ENCODE assay signal across 2 cellular contexts in the genomic region with DNA sequence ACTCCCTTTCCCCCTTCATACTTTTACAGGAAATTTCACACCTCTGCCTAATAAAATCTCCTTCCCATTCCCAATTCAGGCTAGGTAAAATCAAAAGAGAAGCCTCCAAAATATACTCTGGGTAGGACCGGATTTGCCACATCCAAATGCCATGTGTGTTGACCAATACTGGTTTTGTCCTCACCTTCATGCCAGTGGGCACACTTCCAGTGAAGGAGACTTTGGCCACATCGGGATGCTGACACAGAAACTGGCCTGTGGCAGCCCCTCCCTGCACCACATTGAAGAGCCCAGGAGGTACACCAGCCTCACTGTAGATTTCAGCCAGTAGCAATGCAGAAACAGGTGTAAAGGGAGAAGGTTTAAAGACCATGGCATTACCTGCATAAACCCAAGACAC.
TF ChIP-seq lines count a peak whose summit lies in the region.

No MANE protein-coding gene starts in this region.

TF ChIP-seq in liver, 16 proteins besides CTCF, POLR2A, EP300 and RAD21:
- TF ChIP-seq FOXA2 (IDR thresholded peaks at IDR 0.05) (peak; percentile 48), JUND (IDR thresholded peaks at IDR 0.05) (peak in 1 of 2 donors; percentile 57), EGR1 (IDR thresholded peaks at IDR 0.05; ENCODE audit: low read depth in 2 of 2) (no peak), NR2F2 (IDR thresholded peaks at IDR 0.05) (no peak), YY1 (IDR thresholded peaks at IDR 0.05) (peak; percentile 28), TAF1 (conservative IDR thresholded peaks at IDR 0.05) (no peak), GABPA (IDR thresholded peaks at IDR 0.05 in 1 of 2, conservative IDR thresholded peaks at IDR 0.05 in 1 of 2) (no peak), SP1 (IDR thresholded peaks at IDR 0.05) (peak; percentile 89), RXRA (IDR thresholded peaks at IDR 0.05) (peak; percentile 92), FOXA1 (IDR thresholded peaks at IDR 0.05) (peak; percentile 55), HNF4G (IDR thresholded peaks at IDR 0.05) (peak; percentile 70), HNF4A (conservative IDR thresholded peaks at IDR 0.05) (peak; percentile 90)
- TF ChIP-seq, protein P1, sequence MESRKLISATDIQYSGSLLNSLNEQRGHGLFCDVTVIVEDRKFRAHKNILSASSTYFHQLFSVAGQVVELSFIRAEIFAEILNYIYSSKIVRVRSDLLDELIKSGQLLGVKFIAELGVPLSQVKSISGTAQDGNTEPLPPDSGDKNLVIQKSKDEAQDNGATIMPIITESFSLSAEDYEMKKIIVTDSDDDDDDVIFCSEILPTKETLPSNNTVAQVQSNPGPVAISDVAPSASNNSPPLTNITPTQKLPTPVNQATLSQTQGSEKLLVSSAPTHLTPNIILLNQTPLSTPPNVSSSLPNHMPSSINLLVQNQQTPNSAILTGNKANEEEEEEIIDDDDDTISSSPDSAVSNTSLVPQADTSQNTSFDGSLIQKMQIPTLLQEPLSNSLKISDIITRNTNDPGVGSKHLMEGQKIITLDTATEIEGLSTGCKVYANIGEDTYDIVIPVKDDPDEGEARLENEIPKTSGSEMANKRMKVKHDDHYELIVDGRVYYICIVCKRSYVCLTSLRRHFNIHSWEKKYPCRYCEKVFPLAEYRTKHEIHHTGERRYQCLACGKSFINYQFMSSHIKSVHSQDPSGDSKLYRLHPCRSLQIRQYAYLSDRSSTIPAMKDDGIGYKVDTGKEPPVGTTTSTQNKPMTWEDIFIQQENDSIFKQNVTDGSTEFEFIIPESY (IDR thresholded peaks at IDR 0.05) = peak; percentile 35
- TF ChIP-seq, protein P2, sequence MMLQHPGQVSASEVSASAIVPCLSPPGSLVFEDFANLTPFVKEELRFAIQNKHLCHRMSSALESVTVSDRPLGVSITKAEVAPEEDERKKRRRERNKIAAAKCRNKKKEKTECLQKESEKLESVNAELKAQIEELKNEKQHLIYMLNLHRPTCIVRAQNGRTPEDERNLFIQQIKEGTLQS (IDR thresholded peaks at IDR 0.05) = no peak
- TF ChIP-seq, protein P3, sequence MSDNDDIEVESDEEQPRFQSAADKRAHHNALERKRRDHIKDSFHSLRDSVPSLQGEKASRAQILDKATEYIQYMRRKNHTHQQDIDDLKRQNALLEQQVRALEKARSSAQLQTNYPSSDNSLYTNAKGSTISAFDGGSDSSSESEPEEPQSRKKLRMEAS (IDR thresholded peaks at IDR 0.05) = peak; percentile 80
- TF ChIP-seq, protein P4, sequence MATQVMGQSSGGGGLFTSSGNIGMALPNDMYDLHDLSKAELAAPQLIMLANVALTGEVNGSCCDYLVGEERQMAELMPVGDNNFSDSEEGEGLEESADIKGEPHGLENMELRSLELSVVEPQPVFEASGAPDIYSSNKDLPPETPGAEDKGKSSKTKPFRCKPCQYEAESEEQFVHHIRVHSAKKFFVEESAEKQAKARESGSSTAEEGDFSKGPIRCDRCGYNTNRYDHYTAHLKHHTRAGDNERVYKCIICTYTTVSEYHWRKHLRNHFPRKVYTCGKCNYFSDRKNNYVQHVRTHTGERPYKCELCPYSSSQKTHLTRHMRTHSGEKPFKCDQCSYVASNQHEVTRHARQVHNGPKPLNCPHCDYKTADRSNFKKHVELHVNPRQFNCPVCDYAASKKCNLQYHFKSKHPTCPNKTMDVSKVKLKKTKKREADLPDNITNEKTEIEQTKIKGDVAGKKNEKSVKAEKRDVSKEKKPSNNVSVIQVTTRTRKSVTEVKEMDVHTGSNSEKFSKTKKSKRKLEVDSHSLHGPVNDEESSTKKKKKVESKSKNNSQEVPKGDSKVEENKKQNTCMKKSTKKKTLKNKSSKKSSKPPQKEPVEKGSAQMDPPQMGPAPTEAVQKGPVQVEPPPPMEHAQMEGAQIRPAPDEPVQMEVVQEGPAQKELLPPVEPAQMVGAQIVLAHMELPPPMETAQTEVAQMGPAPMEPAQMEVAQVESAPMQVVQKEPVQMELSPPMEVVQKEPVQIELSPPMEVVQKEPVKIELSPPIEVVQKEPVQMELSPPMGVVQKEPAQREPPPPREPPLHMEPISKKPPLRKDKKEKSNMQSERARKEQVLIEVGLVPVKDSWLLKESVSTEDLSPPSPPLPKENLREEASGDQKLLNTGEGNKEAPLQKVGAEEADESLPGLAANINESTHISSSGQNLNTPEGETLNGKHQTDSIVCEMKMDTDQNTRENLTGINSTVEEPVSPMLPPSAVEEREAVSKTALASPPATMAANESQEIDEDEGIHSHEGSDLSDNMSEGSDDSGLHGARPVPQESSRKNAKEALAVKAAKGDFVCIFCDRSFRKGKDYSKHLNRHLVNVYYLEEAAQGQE (IDR thresholded peaks at IDR 0.05) = no peak

TF ChIP-seq in HepG2, 621 proteins besides CTCF, POLR2A, EP300 and RAD21:
- TF ChIP-seq NCOA2 (CRISPR knock-in tag; IDR thresholded peaks at IDR 0.05) (no peak), SNAI1 (CRISPR knock-in tag; IDR thresholded peaks at IDR 0.05; ENCODE audit: borderline replicate concordance) (no peak), DR1 (CRISPR knock-in tag; IDR thresholded peaks at IDR 0.05) (no peak), SIX1 (CRISPR knock-in tag; IDR thresholded peaks at IDR 0.05; ENCODE audit: borderline replicate concordance) (no peak), ZNF772 (CRISPR knock-in tag; IDR thresholded peaks at IDR 0.05) (no peak), BRCA1 (CRISPR knock-in tag; IDR thresholded peaks at IDR 0.05) (no peak), ZNF3 (CRISPR knock-in tag; IDR thresholded peaks at IDR 0.05) (no peak), ZFP41 (CRISPR knock-in tag; IDR thresholded peaks at IDR 0.05; ENCODE audit: borderline replicate concordance) (no peak), ZNF10 (CRISPR knock-in tag; IDR thresholded peaks at IDR 0.05; ENCODE audit: borderline replicate concordance, low read depth) (no peak), PITX1 (CRISPR knock-in tag; IDR thresholded peaks at IDR 0.05) (no peak), SATB2 (CRISPR knock-in tag; IDR thresholded peaks at IDR 0.05) (no peak), IKZF1 (IDR thresholded peaks at IDR 0.05) (no peak), HIVEP1 (CRISPR knock-in tag; IDR thresholded peaks at IDR 0.05) (no peak), ZFP37 (CRISPR knock-in tag; IDR thresholded peaks at IDR 0.05; ENCODE audit: borderline replicate concordance) (no peak), ZNF484 (CRISPR knock-in tag; IDR thresholded peaks at IDR 0.05; ENCODE audit: borderline replicate concordance, low read depth) (no peak), ZNF788 (CRISPR knock-in tag; IDR thresholded peaks at IDR 0.05; ENCODE audit: borderline replicate concordance) (no peak), ZNF350 (CRISPR knock-in tag; IDR thresholded peaks at IDR 0.05; ENCODE audit: borderline replicate concordance, low read depth) (no peak), ZNF773 (CRISPR knock-in tag; IDR thresholded peaks at IDR 0.05; ENCODE audit: borderline replicate concordance) (no peak)
- TF ChIP-seq, protein P5, sequence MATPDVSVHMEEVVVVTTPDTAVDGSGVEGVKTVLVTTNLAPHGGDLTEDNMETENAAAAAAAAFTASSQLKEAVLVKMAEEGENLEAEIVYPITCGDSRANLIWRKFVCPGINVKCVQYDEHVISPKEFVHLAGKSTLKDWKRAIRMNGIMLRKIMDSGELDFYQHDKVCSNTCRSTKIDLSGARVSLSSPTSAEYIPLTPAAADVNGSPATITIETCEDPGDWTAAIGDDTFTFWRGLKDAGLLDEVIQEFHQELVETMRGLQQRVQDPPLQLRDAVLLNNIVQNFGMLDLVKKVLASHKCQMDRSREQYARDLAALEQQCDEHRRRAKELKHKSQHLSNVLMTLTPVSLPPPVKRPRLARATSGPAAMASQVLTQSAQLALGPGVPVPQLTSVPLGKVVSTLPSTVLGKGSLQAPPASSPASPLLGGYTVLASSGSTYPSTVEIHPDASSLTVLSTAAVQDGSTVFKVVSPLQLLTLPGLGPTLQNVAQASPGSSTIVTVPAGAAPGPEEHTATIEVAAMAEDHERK (CRISPR knock-in tag; IDR thresholded peaks at IDR 0.05; ENCODE audit: low read depth) = no peak
- TF ChIP-seq, protein P6, sequence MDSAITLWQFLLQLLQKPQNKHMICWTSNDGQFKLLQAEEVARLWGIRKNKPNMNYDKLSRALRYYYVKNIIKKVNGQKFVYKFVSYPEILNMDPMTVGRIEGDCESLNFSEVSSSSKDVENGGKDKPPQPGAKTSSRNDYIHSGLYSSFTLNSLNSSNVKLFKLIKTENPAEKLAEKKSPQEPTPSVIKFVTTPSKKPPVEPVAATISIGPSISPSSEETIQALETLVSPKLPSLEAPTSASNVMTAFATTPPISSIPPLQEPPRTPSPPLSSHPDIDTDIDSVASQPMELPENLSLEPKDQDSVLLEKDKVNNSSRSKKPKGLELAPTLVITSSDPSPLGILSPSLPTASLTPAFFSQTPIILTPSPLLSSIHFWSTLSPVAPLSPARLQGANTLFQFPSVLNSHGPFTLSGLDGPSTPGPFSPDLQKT (CRISPR knock-in tag; IDR thresholded peaks at IDR 0.05; ENCODE audit: borderline replicate concordance) = no peak
